ENCODE assay signal across 32 cellular contexts in genomic region chr2:1395009-1395408, GRCh38. TPM values are rescaled to one million over a fixed set of nuclear protein-coding genes. Genes with fewer than 3 reads are reported as not detected.
"Had no signal": no experiment of that assay in that cellular context is flagged by ENCODE, and none has a peak within 500 bp of the region (broad histone marks: within the 10 kb centered on the region; RNA-seq: fewer than 3 reads in every experiment).

No MANE protein-coding gene starts in this region.

- FAIRE-seq: astrocyte, bronchial epithelial cell had no signal

- H3K9me3 Mint-ChIP-seq: activated T-helper 17 cell treated with anti-CD3 and anti-CD28 coated beads, Interleukin-2, amount 50 U/mL, for 72 hours had no signal

- H3K27me3 Mint-ChIP-seq: activated CD4-positive, alpha-beta memory T cell treated with anti-CD3 and anti-CD28 coated beads, Interleukin-2, amount 10 ng/mL, durations not matched to agents 7 days and 5 days; activated CD4-positive, alpha-beta T cell treated with anti-CD3 and anti-CD28 coated beads for 36 hours; activated CD4-positive, alpha-beta T cell treated with anti-CD3 and anti-CD28 coated beads, Interleukin-2, amount 10 ng/mL, durations not matched to agents 7 days and 5 days; activated naive CD8-positive, alpha-beta T cell; activated T-helper 17 cell treated with anti-CD3 and anti-CD28 coated beads, Interleukin-2, amount 50 U/mL, for 72 hours had no signal

- H3K27ac ChIP-seq: brain microvascular endothelial cell, coronary artery, dorsolateral prefrontal cortex, esophagus muscularis mucosa, foreskin keratinocyte, gastrocnemius medialis, heart left ventricle, WERI-Rb-1 had no signal

- H3K36me3 Mint-ChIP-seq: activated naive CD8-positive, alpha-beta T cell had no signal

- H3K27me3 ChIP-seq: brain microvascular endothelial cell, foreskin keratinocyte, gastrocnemius medialis, heart left ventricle had no signal

- H3K4me3 Mint-ChIP-seq: activated B cell treated with CpG ODN at 0.5 μM for 24 hours; activated CD4-positive, alpha-beta memory T cell treated with anti-CD3 and anti-CD28 coated beads, Interleukin-2, amount 10 ng/mL, durations not matched to agents 7 days and 5 days; activated CD4-positive, alpha-beta T cell treated with anti-CD3 and anti-CD28 coated beads for 36 hours; activated CD4-positive, alpha-beta T cell treated with anti-CD3 and anti-CD28 coated beads, Interleukin-2, amount 10 ng/mL, durations not matched to agents 7 days and 5 days; activated naive CD8-positive, alpha-beta T cell; activated T-cell treated with anti-CD3 and anti-CD28 coated beads, Interleukin-2, amount 50 U/mL, for 4 hours; activated T-helper 17 cell treated with anti-CD3 and anti-CD28 coated beads, Interleukin-2, amount 50 U/mL, for 72 hours; central memory CD8-positive, alpha-beta T cell; dendritic cell treated with granulocyte-macrophage colony-stimulating factor and Interleukin-4, amounts not matched to agents 40 ng/mL and 50 ng/mL, for 4 days; endodermal cell; T-helper 17 cell; T-helper 2 cell treated with Interferon-gamma antibody and Interleukin-4, amounts not matched to agents 5 μg/mL and 100 μg/mL, for 36 hours had no signal

- DNase-seq: activated B cell treated with CpG ODN at 0.5 μM for 24 hours; activated CD4-positive, alpha-beta memory T cell treated with anti-CD3 and anti-CD28 coated beads, Interleukin-2, amount 10 ng/mL, durations not matched to agents 7 days and 5 days; activated CD4-positive, alpha-beta T cell treated with anti-CD3 and anti-CD28 coated beads for 36 hours; activated CD4-positive, alpha-beta T cell treated with anti-CD3 and anti-CD28 coated beads, Interleukin-2, amount 10 ng/mL, durations not matched to agents 7 days and 5 days; activated CD4-positive, alpha-beta T cell treated with anti-CD3 and anti-CD28 coated beads, Interleukin-2, amount 50 U/mL, for 4 hours; activated effector memory CD4-positive, alpha-beta T cell treated with Interleukin-2 at 50 U/mL for 16 hours; activated gamma-delta T cell treated with Interleukin-2 at 50 U/mL for 16 hours; activated naive CD4-positive, alpha-beta T cell treated with anti-CD3 and anti-CD28 coated beads, Interleukin-2, amount 50 U/mL, for 16 hours; activated naive CD4-positive, alpha-beta T cell treated with Interleukin-2 at 50 U/mL for 16 hours; activated T-cell treated with anti-CD3 and anti-CD28 coated beads, Interleukin-2, amount 50 U/mL, for 4 hours; amniotic stem cell; anterior cingulate cortex; brain microvascular endothelial cell; dorsolateral prefrontal cortex; effector memory CD4-positive, alpha-beta T cell; endodermal cell; foreskin keratinocyte; gastrocnemius medialis; glutamatergic neuron; heart left ventricle; T-helper 17 cell; T1000; WERI-Rb-1 had no signal

- H3K9me3 ChIP-seq: esophagus muscularis mucosa, gastrocnemius medialis, heart left ventricle had no signal

- H3K36me3 ChIP-seq: brain microvascular endothelial cell, gastrocnemius medialis, heart left ventricle, WERI-Rb-1 had no signal

- H3K4me1 Mint-ChIP-seq: activated CD4-positive, alpha-beta memory T cell treated with anti-CD3 and anti-CD28 coated beads, Interleukin-2, amount 10 ng/mL, durations not matched to agents 7 days and 5 days; central memory CD8-positive, alpha-beta T cell; endodermal cell had no signal

- H3K4me3 ChIP-seq: coronary artery, dorsolateral prefrontal cortex, esophagus muscularis mucosa, gastrocnemius medialis, heart left ventricle had no signal

- H3K4me1 ChIP-seq: esophagus muscularis mucosa, foreskin keratinocyte, gastrocnemius medialis, heart left ventricle had no signal

- H3K27ac Mint-ChIP-seq: activated B cell treated with CpG ODN at 0.5 μM for 24 hours; activated CD4-positive, alpha-beta memory T cell treated with anti-CD3 and anti-CD28 coated beads, Interleukin-2, amount 10 ng/mL, durations not matched to agents 7 days and 5 days; activated CD4-positive, alpha-beta T cell treated with anti-CD3 and anti-CD28 coated beads for 36 hours; activated CD4-positive, alpha-beta T cell treated with anti-CD3 and anti-CD28 coated beads, Interleukin-2, amount 10 ng/mL, durations not matched to agents 7 days and 5 days; activated naive CD8-positive, alpha-beta T cell; activated T-helper 17 cell treated with anti-CD3 and anti-CD28 coated beads, Interleukin-2, amount 50 U/mL, for 72 hours; endodermal cell; T-helper 17 cell; T-helper 2 cell treated with Interferon-gamma antibody and Interleukin-4, amounts not matched to agents 5 μg/mL and 100 μg/mL, for 36 hours had no signal

RNA-seq across cellular contexts. Expression of gene TPO, which starts 18.3 kb away (rescaled TPM):
- polyA plus RNA-seq: foreskin keratinocyte had no signal
